In the genomic region with DNA sequence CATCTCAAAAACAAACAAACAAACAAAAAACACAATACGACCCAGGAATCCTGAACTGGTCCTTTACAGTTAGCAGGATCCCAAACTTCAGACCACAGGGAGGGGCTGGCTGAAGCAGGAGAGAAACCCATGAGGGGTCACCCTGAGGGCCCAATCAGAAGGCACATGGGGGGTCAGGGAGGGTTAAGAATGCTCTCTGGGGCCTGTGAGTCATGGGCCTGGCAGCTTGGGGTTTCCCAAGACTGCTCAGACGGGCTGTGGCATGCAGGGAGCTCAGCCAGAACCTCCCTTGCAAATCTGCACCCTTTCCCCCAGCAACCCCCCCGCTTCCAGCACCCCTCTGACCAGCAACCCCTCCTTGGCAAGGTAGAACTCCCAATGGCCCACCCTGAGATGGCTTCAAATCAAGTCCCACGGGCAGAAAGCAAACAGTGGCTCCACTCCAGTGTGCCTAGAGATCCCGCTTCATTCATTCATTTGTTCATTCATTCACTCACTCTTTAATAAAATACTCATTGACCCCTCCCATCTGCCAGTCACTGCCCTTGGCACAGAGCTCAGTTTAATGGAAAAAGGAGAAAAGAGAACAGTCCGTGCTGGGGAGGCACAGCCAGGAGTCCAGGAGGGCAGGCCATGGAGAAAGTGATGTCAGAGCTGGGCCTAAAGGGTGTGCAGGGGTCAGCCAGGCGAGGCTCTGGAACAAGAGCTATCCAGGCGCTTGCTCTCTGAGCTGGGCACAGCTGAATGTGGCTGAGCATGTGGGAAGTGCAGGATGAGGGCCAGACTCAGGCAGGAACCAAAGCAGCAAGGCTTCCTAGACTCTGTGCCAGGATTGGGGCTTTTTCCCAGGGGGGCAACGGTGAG, we compare ENCODE assay signal across 9 cellular contexts. TPM values are rescaled to one million over a fixed set of nuclear protein-coding genes. Genes with fewer than 3 reads are reported as not detected.
A peak's percentile ranks its signal among the peaks of the same experiment; 100 is the strongest.
DNase-seq lines count a peak whose midpoint lies in the region; ATAC-seq, FAIRE-seq and TF ChIP-seq lines count a peak whose summit lies in the region.
"Had no signal": no experiment of that assay in that cellular context is flagged by ENCODE, and none has a peak within 500 bp of the region (broad histone marks: within the 10 kb centered on the region; RNA-seq: fewer than 3 reads in every experiment).

No MANE protein-coding gene starts in this region.

- peak overlapping the region; percentile 100 for H3K27ac ChIP-seq in RWPE2 (ENCODE audit: poor library complexity, severe bottlenecking)
- H3K27ac ChIP-seq: SK-N-MC had no signal

- peak; percentile 45 for ATAC-seq in RWPE2 (ENCODE audit: low read depth)
- peak; percentile 92 for ATAC-seq in sciatic nerve
- ATAC-seq in GM18868 (IDR thresholded peaks at IDR 0.05; ENCODE audit: unreplicated experiment) = no peak

- H3K27me3 ChIP-seq in RWPE2 (ENCODE audit: insufficient read depth, poor library complexity, severe bottlenecking) = no peaks in the 10 kb centered on the region

- no peak overlapping the region for H3K4me3 ChIP-seq in GM12865 (ENCODE audit: low read depth, low read length)
- peak overlapping the region; percentile 0 for H3K4me3 ChIP-seq in RWPE2 (ENCODE audit: severe bottlenecking)
- H3K4me3 ChIP-seq: SK-N-MC had no signal

- FAIRE-seq in frontal cortex (lab: Jason Lieb, UNC) = no peak

- no peaks in the 10 kb centered on the region for H3K36me3 ChIP-seq in RWPE2 (ENCODE audit: low read depth)

- intact Hi-C loops in sciatic nerve (cut with DNase I) = loop anchor here (10.0 kb wide), 1 partner anchor 256 kb away; no protein-coding TSS in a partner anchor

- peaks cover 65% of the 10 kb centered on the region for H3K4me1 ChIP-seq in RWPE2 (ENCODE audit: insufficient read depth, poor library complexity, severe bottlenecking)

- TF ChIP-seq CTCF in GM12865 (IDR thresholded peaks at IDR 0.05; ENCODE audit: insufficient read depth, low read depth, low read length, missing control alignments) = no peak
- no peak for TF ChIP-seq CTCF in RWPE2 (IDR thresholded peaks at IDR 0.05; ENCODE audit: poor library complexity, severe bottlenecking)

- DNase-seq in GM12865 (ENCODE audit: low read depth) = peak; percentile 41
- DNase-seq in RWPE2 (ENCODE audit: low spot score) = peak; percentile 99
- peak; percentile 97 for DNase-seq in fibroblast of the conjunctiva (ENCODE audit: low read depth)
- DNase-seq in sciatic nerve (ENCODE audit: low spot score) = peak; percentile 73
- DNase-seq in T-helper 9 cell = no peak
- no peak for DNase-seq in DMS114 treated with DMSO at 0.1 percent for 48 hours (lab: John Stamatoyannopoulos, UW; ENCODE audit: unreplicated experiment)
- DNase-seq in frontal cortex (ENCODE audit: low spot score in 2 of 2) = no peak

- H3K9me3 ChIP-seq in RWPE2 (ENCODE audit: severe bottlenecking) = no peaks in the 10 kb centered on the region

RNA-seq across cellular contexts. Expression of a gene that starts 8.2 kb away (rescaled TPM):
- 1.5 TPM for total RNA-seq in sciatic nerve
- total RNA-seq in frontal cortex = 2.9 TPM

RNA-seq across cellular contexts. Expression of a gene that starts 40.6 kb away (rescaled TPM):
- total RNA-seq in sciatic nerve (29.0 TPM), frontal cortex (14.3 TPM)

RNA-seq across cellular contexts. Expression of a gene that starts 48.3 kb away (rescaled TPM):
- total RNA-seq in sciatic nerve (97.7 TPM), frontal cortex (58.3 TPM)

RNA-seq across cellular contexts. Expression of a gene that starts 56.9 kb away (rescaled TPM):
- total RNA-seq in sciatic nerve (not detected), frontal cortex (not detected)

Comparison
In these comparisons a context has a peak if more than half of its experiments do, and no peak if none do; other contexts are left out.
1. DNase-seq: peak in GM12865 (single experiment), RWPE2 (single experiment), fibroblast of the conjunctiva (single experiment) and sciatic nerve (single experiment); none in T-helper 9 cell (single experiment), DMS114 treated with DMSO at 0.1 percent for 48 hours (single experiment) and frontal cortex (0 of 2).